In the genomic region with DNA sequence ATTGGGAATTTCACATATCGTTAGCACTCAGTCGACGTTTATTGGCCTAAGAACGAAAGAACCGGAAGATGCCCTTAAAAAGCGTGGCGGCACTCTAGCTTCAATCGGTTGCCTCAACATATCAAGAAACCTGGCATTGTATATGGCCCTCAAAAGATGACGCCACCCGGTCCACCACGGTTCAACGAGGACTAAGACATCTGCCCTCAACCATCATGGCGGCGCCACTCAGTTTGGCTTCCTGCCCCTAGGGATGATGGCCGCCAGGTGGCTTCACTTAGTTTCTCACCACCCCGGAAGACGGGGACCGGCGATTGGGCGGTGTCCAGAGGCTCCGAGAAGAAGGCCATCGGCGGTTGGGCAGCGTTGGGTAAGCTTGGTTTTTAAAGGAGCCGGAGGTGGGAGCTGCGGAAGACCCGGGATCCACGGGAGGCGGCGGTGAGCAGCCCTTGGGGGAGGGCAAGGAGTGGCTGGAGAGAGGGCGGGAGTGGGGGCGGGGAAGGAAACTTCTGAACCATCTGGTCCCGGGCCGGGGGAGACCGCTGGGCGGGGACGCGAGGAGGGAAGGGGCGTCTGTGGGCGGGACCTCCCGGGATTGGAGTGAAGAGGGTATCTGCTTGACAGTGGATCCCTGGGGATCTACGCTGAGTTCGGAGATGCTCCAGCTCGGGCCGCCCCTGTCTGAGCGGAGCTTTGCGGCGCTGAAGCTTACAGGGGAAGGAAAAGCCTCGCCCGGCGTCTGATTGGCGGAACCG, we compare ENCODE assay signal across 8 cellular contexts. TPM values are rescaled to one million over a fixed set of nuclear protein-coding genes. Genes with fewer than 3 reads are reported as not detected.
DNase-seq lines count a peak whose midpoint lies in the region; ATAC-seq and TF ChIP-seq lines count a peak whose summit lies in the region.

Gene PRR14, plus strand, starts transcription at position 592 of the 755 bp plus-strand sequence. CDS start 686 bp downstream, outside the sequence.

- peak; percentile 97 for DNase-seq in GM06990 (ENCODE audit: extremely low read depth, insufficient read length)
- peak; percentile 99 for DNase-seq in NCI-H1092 treated with DMSO at 0.1 percent for 48 hours (lab: John Stamatoyannopoulos, UW)
- peak; percentile 97 for DNase-seq in SKM-1 (lab: John Stamatoyannopoulos, UW; ENCODE audit: unreplicated experiment)
- peak; percentile 96 to 99 for DNase-seq in activated naive CD4-positive, alpha-beta T cell treated with anti-CD3 and anti-CD28 coated beads, Interleukin-2, amount 50 U/mL, for 72 hours (ENCODE audit: low spot score in 2 of 2)
- peak; percentile 99 for DNase-seq in globus pallidus (ENCODE audit: low spot score)
- peak; percentile 93 to 100 (median 99) for DNase-seq in nucleus accumbens (lab: John Stamatoyannopoulos, UW)
- DNase-seq in suprapubic skin (ENCODE audit: low spot score in 2 of 2), result peak; percentile 100

- peak; percentile 73 for ATAC-seq in HG02610 (IDR thresholded peaks at IDR 0.05; ENCODE audit: unreplicated experiment)
- peak; percentile 84 to 86 for ATAC-seq in activated naive CD4-positive, alpha-beta T cell treated with anti-CD3 and anti-CD28 coated beads, Interleukin-2, amount 50 U/mL, for 72 hours

- no peaks in the 10 kb centered on the region for H3K9me3 Mint-ChIP-seq in activated naive CD4-positive, alpha-beta T cell treated with anti-CD3 and anti-CD28 coated beads, Interleukin-2, amount 50 U/mL, for 72 hours

- peak within 1 kb of the TSS; percentile 99 for H3K27ac Mint-ChIP-seq in activated naive CD4-positive, alpha-beta T cell treated with anti-CD3 and anti-CD28 coated beads, Interleukin-2, amount 50 U/mL, for 72 hours

- H3K36me3 ChIP-seq in GM06990 (ENCODE audit: control insufficient read depth, insufficient read depth, low read length) (peaks cover 21% of the 10 kb centered on the region), suprapubic skin (peaks cover 30% of the 10 kb centered on the region)

- no peak for TF ChIP-seq EP300 in suprapubic skin (IDR thresholded peaks at IDR 0.05)

- H3K4me3 ChIP-seq in GM06990 (replicated peaks; ENCODE audit: low read depth, low read length) (peak within 1 kb of the TSS; percentile 69), suprapubic skin (peak within 1 kb of the TSS; percentile 76)

- TF ChIP-seq CTCF in GM06990 (IDR thresholded peaks at IDR 0.05; ENCODE audit: insufficient read depth, low read length, poor library complexity, severe bottlenecking) (no peak), suprapubic skin (IDR thresholded peaks at IDR 0.05) (peak; percentile 32 to 46)

- no peak for TF ChIP-seq POLR2A in suprapubic skin (IDR thresholded peaks at IDR 0.05)

- H3K9me3 ChIP-seq in suprapubic skin, result no peaks in the 10 kb centered on the region

- H3K27me3 ChIP-seq in GM06990 (replicated peaks; ENCODE audit: control insufficient read depth, insufficient read depth, low read length) (no peaks in the 10 kb centered on the region), suprapubic skin (no peaks in the 10 kb centered on the region)

- peaks cover 19% of the 10 kb centered on the region for H3K4me1 ChIP-seq in suprapubic skin

- H3K36me3 Mint-ChIP-seq in activated naive CD4-positive, alpha-beta T cell treated with anti-CD3 and anti-CD28 coated beads, Interleukin-2, amount 50 U/mL, for 72 hours, result peaks cover 30 to 37% of the 10 kb centered on the region in 2 donors

- 2% methylated on average over 37 of the region's 53 CpGs for WGBS in suprapubic skin

- peak within 1 kb of the TSS; percentile 89 for H3K27ac ChIP-seq in suprapubic skin

RNA-seq across cellular contexts. Expression of gene PRR14, which starts in this region (rescaled TPM):
- total RNA-seq in activated naive CD4-positive, alpha-beta T cell treated with anti-CD3 and anti-CD28 coated beads, Interleukin-2, amount 50 U/mL, for 72 hours, result 100 to 1,000 TPM; 103 to 111 TPM
- 10 to 100 TPM; 56.7 to 68.8 (median 62.1) TPM for total RNA-seq in suprapubic skin

Comparison
In these comparisons a context has a peak if more than half of its experiments do, and no peak if none do; other contexts are left out.
1. Peak in every context shown above with its lines: DNase-seq, ATAC-seq, H3K4me3 ChIP-seq and H3K27ac ChIP-seq.